Comparison of ENCODE assay signal across 8 cellular contexts in genomic region chr9:109477269-109478203, GRCh38. TPM values are rescaled to one million over a fixed set of nuclear protein-coding genes. Genes with fewer than 3 reads are reported as not detected.
DNase-seq lines count a peak whose midpoint lies in the region; ATAC-seq lines count a peak whose summit lies in the region.

No MANE protein-coding gene starts in this region.

- DNase-seq in GM19238 (ENCODE audit: insufficient read length, low spot score) = peak; percentile 67
- peak; percentile 95 for DNase-seq in SW480 (ENCODE audit: low spot score)
- peak; percentile 92 for DNase-seq in mucosa of gallbladder (ENCODE audit: low spot score)
- no peak for DNase-seq in hepatic stellate cell (ENCODE audit: low spot score)
- DNase-seq in activated naive CD4-positive, alpha-beta T cell treated with anti-CD3 and anti-CD28 coated beads, Interleukin-2, amount 50 U/mL, for 16 hours = no peak
- DNase-seq in stimulated activated CD4-positive, alpha-beta T cell treated with anti-CD3 and anti-CD28 coated beads, Interleukin-12 subunit alpha, Interleukin-12 subunit beta, amount 100 ng/mL, for 4 hours = no peak

- ATAC-seq in HG03108 (IDR thresholded peaks at IDR 0.05; ENCODE audit: unreplicated experiment) (peak; percentile 95), HG02840 (IDR thresholded peaks at IDR 0.05; ENCODE audit: low FRiP score, unreplicated experiment) (no peak)

RNA-seq across cellular contexts. Expression of gene PTPN3, which starts 20.6 kb away (rescaled TPM):
- total RNA-seq in mucosa of gallbladder = 16.2 TPM

Comparison
In these comparisons a context has a peak if more than half of its experiments do, and no peak if none do; other contexts are left out.
1. DNase-seq: peak in GM19238 (single experiment), SW480 (single experiment) and mucosa of gallbladder (single experiment); none in hepatic stellate cell (single experiment), activated naive CD4-positive, alpha-beta T cell treated with anti-CD3 and anti-CD28 coated beads, Interleukin-2, amount 50 U/mL, for 16 hours (single experiment) and stimulated activated CD4-positive, alpha-beta T cell treated with anti-CD3 and anti-CD28 coated beads, Interleukin-12 subunit alpha, Interleukin-12 subunit beta, amount 100 ng/mL, for 4 hours (single experiment).